23 cellular contexts compared by ENCODE assay signal in the genomic region with DNA sequence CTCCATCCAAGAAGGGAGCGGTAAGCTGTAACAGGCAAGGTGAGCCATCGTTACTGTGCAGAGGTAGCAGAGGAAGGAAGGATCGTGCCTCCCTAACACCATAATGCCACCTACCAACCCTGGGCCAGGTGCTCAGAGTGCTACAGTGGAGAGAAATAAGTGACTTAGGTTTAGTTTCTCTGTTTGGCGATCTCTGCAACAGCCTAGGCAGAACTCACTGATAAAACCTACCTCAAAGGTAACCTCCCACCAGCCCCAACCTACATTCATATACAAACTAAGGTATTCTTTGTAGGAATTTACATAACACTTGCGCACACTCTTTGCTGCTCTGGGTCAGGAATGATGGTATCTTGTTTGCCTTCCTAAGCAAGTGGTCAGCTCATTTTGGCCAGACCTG.
"Had no signal": no experiment of that assay in that cellular context is flagged by ENCODE, and none has a peak within 500 bp of the region (broad histone marks: within the 10 kb centered on the region; RNA-seq: fewer than 3 reads in every experiment).

No MANE protein-coding gene starts in this region.

- H3K27ac ChIP-seq: breast epithelium, Peyer's patch, RWPE1, SJCRH30, VCaP had no signal

- H3K4me2 ChIP-seq: SK-N-SH had no signal

- H3K4me1 ChIP-seq: breast epithelium, Peyer's patch, SJCRH30 had no signal

- H3K27me3 Mint-ChIP-seq: activated CD4-positive, alpha-beta memory T cell treated with anti-CD3 and anti-CD28 coated beads, Interleukin-2, amount 10 ng/mL, durations not matched to agents 7 days and 5 days had no signal

- H3K36me3 Mint-ChIP-seq: activated naive CD4-positive, alpha-beta T cell treated with anti-CD3 and anti-CD28 coated beads, Interleukin-2, amount 50 U/mL, for 24 hours had no signal

- ATAC-seq: activated CD4-positive, alpha-beta T cell treated with anti-CD3 and anti-CD28 coated beads for 36 hours had no signal

- H3K9me3 ChIP-seq: breast epithelium, Peyer's patch, SJCRH30, SK-N-SH had no signal

- H3K9me3 Mint-ChIP-seq: activated naive CD4-positive, alpha-beta T cell treated with anti-CD3 and anti-CD28 coated beads, Interleukin-2, amount 50 U/mL, for 24 hours had no signal

- H3K9ac ChIP-seq: SK-N-SH had no signal

- H3K4me3 ChIP-seq: breast epithelium, Peyer's patch, SJCRH30 had no signal

- H3K27me3 ChIP-seq: breast epithelium, Peyer's patch, SJCRH30 had no signal

- H3K4me1 Mint-ChIP-seq: activated CD4-positive, alpha-beta memory T cell treated with anti-CD3 and anti-CD28 coated beads, Interleukin-2, amount 10 ng/mL, durations not matched to agents 7 days and 5 days; activated CD4-positive, alpha-beta T cell treated with anti-CD3 and anti-CD28 coated beads for 36 hours; activated naive CD4-positive, alpha-beta T cell treated with anti-CD3 and anti-CD28 coated beads, Interleukin-2, amount 50 U/mL, for 24 hours had no signal

- H3K4me3 Mint-ChIP-seq: activated CD4-positive, alpha-beta memory T cell treated with anti-CD3 and anti-CD28 coated beads, Interleukin-2, amount 10 ng/mL, durations not matched to agents 7 days and 5 days; activated CD4-positive, alpha-beta T cell treated with anti-CD3 and anti-CD28 coated beads for 36 hours; activated naive CD4-positive, alpha-beta T cell treated with anti-CD3 and anti-CD28 coated beads, Interleukin-2, amount 50 U/mL, for 24 hours had no signal

- DNase-seq: activated CD4-positive, alpha-beta memory T cell treated with anti-CD3 and anti-CD28 coated beads, Interleukin-2, amount 10 ng/mL, durations not matched to agents 7 days and 5 days; activated CD4-positive, alpha-beta T cell treated with anti-CD3 and anti-CD28 coated beads for 36 hours; activated CD4-positive, alpha-beta T cell treated with anti-CD3 and anti-CD28 coated beads, Interleukin-2, amount 50 U/mL, for 1 hour; activated naive CD4-positive, alpha-beta T cell; aorta; caudate nucleus; NCI-H1048; NCI-H146; NCI-H187 treated with DMSO at 0.1 percent for 48 hours; NCI-H2081 treated with DMSO at 0.1 percent for 48 hours; NCI-H2171 treated with DMSO at 0.1 percent for 48 hours; NCI-H226; NCI-H526; NCI-H82; Peyer's patch; Right ventricle myocardium superior; SJCRH30; SK-N-SH; T-helper 1 cell had no signal

- H3K27ac Mint-ChIP-seq: activated CD4-positive, alpha-beta memory T cell treated with anti-CD3 and anti-CD28 coated beads, Interleukin-2, amount 10 ng/mL, durations not matched to agents 7 days and 5 days; activated CD4-positive, alpha-beta T cell treated with anti-CD3 and anti-CD28 coated beads for 36 hours; activated naive CD4-positive, alpha-beta T cell treated with anti-CD3 and anti-CD28 coated beads, Interleukin-2, amount 50 U/mL, for 24 hours had no signal

- H3K36me3 ChIP-seq: breast epithelium, Peyer's patch, SJCRH30 had no signal
